ENCODE assay signal across 24 cellular contexts in the genomic region with DNA sequence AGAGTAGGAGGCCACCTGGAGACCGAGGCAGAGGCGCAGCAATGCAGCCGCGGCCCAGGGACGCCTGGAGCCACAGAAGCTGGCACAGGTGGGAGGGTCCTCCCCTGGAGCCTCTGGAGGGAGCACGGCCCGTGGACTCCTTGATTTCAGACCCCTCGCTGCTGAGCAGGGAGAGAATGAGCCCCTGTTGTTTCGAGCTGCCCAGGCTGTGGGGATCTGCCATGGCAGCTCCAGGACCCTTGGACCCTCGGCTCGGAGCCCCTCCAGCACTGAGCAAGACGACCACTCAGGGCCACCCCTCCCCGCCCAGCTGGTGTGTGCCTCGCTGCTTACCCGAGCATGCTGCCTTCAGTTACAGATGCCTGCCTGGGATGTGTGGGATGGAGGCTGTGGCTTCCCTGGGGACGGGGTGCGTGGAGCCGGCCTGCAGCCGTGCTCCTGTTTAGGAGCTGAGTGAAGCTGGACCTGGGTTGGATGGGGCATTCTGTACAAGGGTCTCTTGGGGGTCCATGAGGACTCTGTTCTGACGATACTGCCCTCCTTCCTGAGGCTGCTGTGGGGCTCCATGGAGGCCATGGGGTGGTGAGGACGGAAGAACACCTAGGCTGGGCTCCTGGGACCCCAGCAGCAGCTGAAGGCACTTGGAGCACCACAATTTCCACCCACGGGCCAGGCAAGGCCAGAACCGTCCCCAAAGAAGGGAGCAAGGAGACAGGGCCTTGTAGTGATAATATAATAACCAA.
A peak's percentile ranks its signal among the peaks of the same experiment; 100 is the strongest.
DNase-seq lines count a peak whose midpoint lies in the region; ATAC-seq and TF ChIP-seq lines count a peak whose summit lies in the region.
"Had no signal": no experiment of that assay in that cellular context is flagged by ENCODE, and none has a peak within 500 bp of the region (broad histone marks: within the 10 kb centered on the region; RNA-seq: fewer than 3 reads in every experiment).

No MANE protein-coding gene starts in this region.

- ATAC-seq in mucosa of descending colon (no peak), HG03175 (IDR thresholded peaks at IDR 0.05; ENCODE audit: unreplicated experiment) (no peak)
- ATAC-seq: GM12878, left lung, psoas muscle had no signal

- no peak overlapping the region for H3K4me3 Mint-ChIP-seq in dendritic cell treated with granulocyte-macrophage colony-stimulating factor and Interleukin-4, amounts not matched to agents 40 ng/mL and 50 ng/mL, for 4 days
- H3K4me3 Mint-ChIP-seq: immature natural killer cell; T-helper 2 cell treated with Interferon-gamma antibody and Interleukin-4, amounts not matched to agents 5 μg/mL and 100 μg/mL, for 36 hours had no signal

- H3K27ac Mint-ChIP-seq in dendritic cell treated with granulocyte-macrophage colony-stimulating factor and Interleukin-4, amounts not matched to agents 40 ng/mL and 50 ng/mL, for 4 days: peak overlapping the region; percentile 51
- H3K27ac Mint-ChIP-seq: activated T-helper 2 cell treated with anti-CD3 and anti-CD28 coated beads, Interferon-gamma antibody, Interleukin-2, Interleukin-4, amounts not matched to agents 10 μg/mL and 5 μg/mL and 100 μg/mL, durations not matched to agents 14 hours and 24 hours and 36 hours; immature natural killer cell; naive B cell; T-helper 2 cell treated with Interferon-gamma antibody and Interleukin-4, amounts not matched to agents 5 μg/mL and 100 μg/mL, for 36 hours had no signal

- peaks cover 3% of the 10 kb centered on the region; the same call in 1 of the 2 replicates for H4K20me1 ChIP-seq in BLaER1

- peak overlapping the region; percentile 94 for H3K4me2 ChIP-seq in BLaER1
- H3K4me2 ChIP-seq: hepatocyte had no signal

- H3K4me1 Mint-ChIP-seq in dendritic cell treated with granulocyte-macrophage colony-stimulating factor and Interleukin-4, amounts not matched to agents 40 ng/mL and 50 ng/mL, for 4 days (ENCODE audit: low read depth): peaks cover 6% of the 10 kb centered on the region

- H3K36me3 ChIP-seq in BLaER1: no peaks in the 10 kb centered on the region
- H3K36me3 ChIP-seq in mucosa of descending colon (ENCODE audit: low read depth): no peaks in the 10 kb centered on the region
- H3K36me3 ChIP-seq: left lung, transverse colon had no signal

- H3K9me3 Mint-ChIP-seq in dendritic cell treated with granulocyte-macrophage colony-stimulating factor and Interleukin-4, amounts not matched to agents 40 ng/mL and 50 ng/mL, for 4 days: no peaks in the 10 kb centered on the region
- H3K9me3 Mint-ChIP-seq: activated T-helper 2 cell treated with anti-CD3 and anti-CD28 coated beads, Interferon-gamma antibody, Interleukin-2, Interleukin-4, amounts not matched to agents 10 μg/mL and 5 μg/mL and 100 μg/mL, durations not matched to agents 14 hours and 24 hours and 36 hours; immature natural killer cell; naive B cell; T-helper 2 cell treated with Interferon-gamma antibody and Interleukin-4, amounts not matched to agents 5 μg/mL and 100 μg/mL, for 36 hours had no signal

- peaks cover 4% of the 10 kb centered on the region for H3K36me3 Mint-ChIP-seq in dendritic cell treated with granulocyte-macrophage colony-stimulating factor and Interleukin-4, amounts not matched to agents 40 ng/mL and 50 ng/mL, for 4 days (ENCODE audit: low read depth)
- H3K36me3 Mint-ChIP-seq: immature natural killer cell, naive B cell had no signal

- intact Hi-C loops in dendritic cell treated with granulocyte-macrophage colony-stimulating factor and Interleukin-4, amounts not matched to agents 40 ng/mL and 50 ng/mL, for 4 days (cut with micrococcal nuclease): no loop called here
- intact Hi-C loops in posterior vena cava (cut with DNase I) (no loop called here), mucosa of descending colon (cut with DNase I, micrococcal nuclease) (no loop called here)

- H3K4me1 ChIP-seq in BLaER1 (peaks cover 78% of the 10 kb centered on the region), mucosa of descending colon (ENCODE audit: low read depth) (peaks cover 4% of the 10 kb centered on the region)
- H3K4me1 ChIP-seq: psoas muscle had no signal

- no peaks in the 10 kb centered on the region for H3K9me3 ChIP-seq in BLaER1
- H3K9me3 ChIP-seq in mucosa of descending colon: no peaks in the 10 kb centered on the region
- H3K9me3 ChIP-seq: left lung, psoas muscle, transverse colon had no signal

- DNase-seq in GM10266 (ENCODE audit: extremely low spot score) (peak; percentile 5), posterior vena cava (ENCODE audit: low spot score) (peak; percentile 73), mucosa of descending colon (no peak), activated gamma-delta T cell (lab: John Stamatoyannopoulos, UW) (no peak)
- DNase-seq: Calu3; central memory CD4-positive, alpha-beta T cell; GM23248; immature natural killer cell; naive B cell; NCI-H1694; NCI-H510A; SHP77; transverse colon had no signal

- TF ChIP-seq CTCF in GM10266 (IDR thresholded peaks at IDR 0.05; ENCODE audit: control insufficient read depth, insufficient read depth, low read depth, missing control alignments) (no peak), mucosa of descending colon (IDR thresholded peaks at IDR 0.05) (no peak)

- H3K9ac ChIP-seq in BLaER1: 0 out of 2 replicates have a peak overlapping the region, but pooled peaks have one; percentile 10
- H3K9ac ChIP-seq: GM23248 had no signal

- H3K4me3 ChIP-seq in BLaER1: peak overlapping the region; percentile 49
- no peak overlapping the region for H3K4me3 ChIP-seq in mucosa of descending colon
- H3K4me3 ChIP-seq: GM12878, GM23248, hepatocyte, left lung, psoas muscle, transverse colon had no signal

- peaks cover 70% of the 10 kb centered on the region for H3K27me3 Mint-ChIP-seq in dendritic cell treated with granulocyte-macrophage colony-stimulating factor and Interleukin-4, amounts not matched to agents 40 ng/mL and 50 ng/mL, for 4 days

- H3K27me3 ChIP-seq in BLaER1: peaks cover 50% of the 10 kb centered on the region

- peak overlapping the region; percentile 45; the same call in 1 of the 2 replicates for H3K27ac ChIP-seq in BLaER1
- H3K27ac ChIP-seq: C4-2B, GM23248, hepatocyte, left lung, psoas muscle, transverse colon, VCaP had no signal

Comparison
In these comparisons a context has a peak if more than half of its experiments do, and no peak if none do; other contexts are left out.
1. DNase-seq: peak in GM10266 (single experiment) and posterior vena cava (single experiment); none in mucosa of descending colon (0 of 3) and activated gamma-delta T cell (single experiment).